ENCODE assay signal across 20 cellular contexts in the genomic region with DNA sequence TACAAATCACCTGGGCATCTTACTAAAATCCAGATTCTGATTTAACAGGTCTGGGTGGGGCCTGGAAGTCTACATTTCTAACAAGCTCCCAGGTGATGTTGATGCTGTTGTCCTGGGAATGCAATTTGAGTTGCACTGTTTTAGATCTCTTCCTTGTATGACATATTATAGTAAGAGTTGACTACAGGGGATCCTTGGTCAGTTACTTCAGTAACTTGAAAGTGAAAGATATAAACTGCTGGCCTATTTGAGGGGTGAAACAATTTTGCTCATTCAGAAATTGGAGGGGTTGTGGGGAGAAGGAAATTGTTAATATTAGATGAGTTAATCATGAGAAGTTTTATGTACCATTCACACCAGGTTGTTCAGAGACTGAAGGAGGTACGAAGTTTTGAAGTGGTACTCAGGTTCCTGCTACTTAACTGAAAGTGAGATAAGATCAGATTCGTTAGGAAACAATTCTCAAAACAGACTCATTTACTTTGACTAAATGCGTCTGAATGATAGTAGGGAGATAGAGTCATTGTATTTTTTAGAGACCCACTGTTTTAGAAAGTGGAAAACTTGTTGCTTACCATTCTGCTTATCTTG. TPM values are rescaled to one million over a fixed set of nuclear protein-coding genes. Genes with fewer than 3 reads are reported as not detected.
DNase-seq lines count a peak whose midpoint lies in the region; ATAC-seq and TF ChIP-seq lines count a peak whose summit lies in the region.
"Had no signal": no experiment of that assay in that cellular context is flagged by ENCODE, and none has a peak within 500 bp of the region (broad histone marks: within the 10 kb centered on the region; RNA-seq: fewer than 3 reads in every experiment).

No MANE protein-coding gene starts in this region.

- H3K36me3 Mint-ChIP-seq in activated CD8-positive, alpha-beta memory T cell treated with anti-CD3 and anti-CD28 coated beads, Interleukin-2, amount 10 ng/mL, durations not matched to agents 7 days and 5 days = peaks cover 29% of the 10 kb centered on the region
- peaks cover 2% of the 10 kb centered on the region for H3K36me3 Mint-ChIP-seq in T-helper 17 cell (ENCODE audit: low read depth)
- H3K36me3 Mint-ChIP-seq in natural killer cell treated with Interleukin-12 subunit alpha and Interleukin-12 subunit beta and Interleukin-15 and Interleukin-18, amount 100 ng/mL, for 72 hours = peaks cover 8% of the 10 kb centered on the region

- H3K9me3 Mint-ChIP-seq in activated CD8-positive, alpha-beta memory T cell treated with anti-CD3 and anti-CD28 coated beads, Interleukin-2, amount 10 ng/mL, durations not matched to agents 7 days and 5 days (ENCODE audit: low read depth) = no peaks in the 10 kb centered on the region
- no peaks in the 10 kb centered on the region for H3K9me3 Mint-ChIP-seq in natural killer cell treated with Interleukin-12 subunit alpha and Interleukin-12 subunit beta and Interleukin-15 and Interleukin-18, amount 100 ng/mL, for 72 hours

- in situ Hi-C loops in GM13976 (cut with MboI; ENCODE audit: low sequenced_read_pairs, unreplicated experiment) = no loop called here

- peak overlapping the region; percentile 89 for H3K27ac Mint-ChIP-seq in activated CD8-positive, alpha-beta memory T cell treated with anti-CD3 and anti-CD28 coated beads, Interleukin-2, amount 10 ng/mL, durations not matched to agents 7 days and 5 days
- H3K27ac Mint-ChIP-seq in T-helper 17 cell = peak overlapping the region; percentile 92
- H3K27ac Mint-ChIP-seq in natural killer cell treated with Interleukin-12 subunit alpha and Interleukin-12 subunit beta and Interleukin-15 and Interleukin-18, amount 100 ng/mL, for 72 hours = peak overlapping the region; percentile 86 to 92

- no peak for TF ChIP-seq CTCF in GM13976 (IDR thresholded peaks at IDR 0.05; ENCODE audit: borderline replicate concordance, control extremely low read depth, extremely low read depth, insufficient read depth, missing control alignments)

- H3K4me1 Mint-ChIP-seq in activated CD8-positive, alpha-beta memory T cell treated with anti-CD3 and anti-CD28 coated beads, Interleukin-2, amount 10 ng/mL, durations not matched to agents 7 days and 5 days = peaks cover 54% of the 10 kb centered on the region
- peaks cover 44% of the 10 kb centered on the region for H3K4me1 Mint-ChIP-seq in T-helper 17 cell
- peaks cover 41 to 64% of the 10 kb centered on the region in 2 donors for H3K4me1 Mint-ChIP-seq in natural killer cell treated with Interleukin-12 subunit alpha and Interleukin-12 subunit beta and Interleukin-15 and Interleukin-18, amount 100 ng/mL, for 72 hours (ENCODE audit: low read depth in 2 of 2)

- H3K4me3 Mint-ChIP-seq in activated CD8-positive, alpha-beta memory T cell treated with anti-CD3 and anti-CD28 coated beads, Interleukin-2, amount 10 ng/mL, durations not matched to agents 7 days and 5 days = peak overlapping the region; percentile 76
- peak overlapping the region; percentile 82 for H3K4me3 Mint-ChIP-seq in T-helper 17 cell
- H3K4me3 Mint-ChIP-seq in natural killer cell treated with Interleukin-12 subunit alpha and Interleukin-12 subunit beta and Interleukin-15 and Interleukin-18, amount 100 ng/mL, for 72 hours = peak overlapping the region; percentile 84

- no peak for DNase-seq in activated CD8-positive, alpha-beta memory T cell treated with anti-CD3 and anti-CD28 coated beads, Interleukin-2, amount 10 ng/mL, durations not matched to agents 7 days and 5 days
- DNase-seq in activated CD8-positive, alpha-beta memory T cell treated with anti-CD3 and anti-CD28 coated beads, Interleukin-2, amount 50 U/mL, for 48 hours = no peak
- DNase-seq in T-helper 17 cell (no peak), GM13976 (ENCODE audit: low spot score) (no peak), amniotic stem cell (lab: John Stamatoyannopoulos, UW) (no peak)
- no peak for DNase-seq in natural killer cell treated with Interleukin-12 subunit alpha and Interleukin-12 subunit beta and Interleukin-15 and Interleukin-18, amount 100 ng/mL, for 72 hours (ENCODE audit: low spot score)
- DNase-seq: erythroblast; GOT3; hypothalamus; NCI-H1105; NCI-H446 treated with DMSO at 0.1 percent for 48 hours; occipital lobe; stimulated activated CD4-positive, alpha-beta T cell treated with anti-CD3 and anti-CD28 coated beads, Interleukin-12 subunit alpha, Interleukin-12 subunit beta, amount 100 ng/mL, for 4 hours had no signal

- CTCF ChIA-PET in activated CD8-positive, alpha-beta memory T cell treated with anti-CD3 and anti-CD28 coated beads, Interleukin-2, amount 10 ng/mL, durations not matched to agents 7 days and 5 days (lab: Charles Lee) = interaction anchor here (0.5 to 0.9 kb wide), 2 partner anchors 13 to 73 kb away, joined by 3 to 4 read pairs; a partner anchor contains a TSS

- peak; percentile 60 for ATAC-seq in activated CD8-positive, alpha-beta memory T cell treated with anti-CD3 and anti-CD28 coated beads, Interleukin-2, amount 10 ng/mL, durations not matched to agents 7 days and 5 days
- ATAC-seq in GM21723 (IDR thresholded peaks at IDR 0.05; ENCODE audit: unreplicated experiment) (peak; percentile 57), T-helper 17 cell (peak; percentile 84), GM19452 (IDR thresholded peaks at IDR 0.05; ENCODE audit: unreplicated experiment) (no peak)
- peak; percentile 21 to 64 for ATAC-seq in natural killer cell treated with Interleukin-12 subunit alpha and Interleukin-12 subunit beta and Interleukin-15 and Interleukin-18, amount 100 ng/mL, for 72 hours
- ATAC-seq: HepG2, Right ventricle myocardium inferior had no signal

- no peaks in the 10 kb centered on the region for H3K9me3 ChIP-seq in T-helper 17 cell (ENCODE audit: control insufficient read depth, low read length, poor library complexity, severe bottlenecking)
- H3K9me3 ChIP-seq: vagina had no signal

- H3K27me3 Mint-ChIP-seq in activated CD8-positive, alpha-beta memory T cell treated with anti-CD3 and anti-CD28 coated beads, Interleukin-2, amount 10 ng/mL, durations not matched to agents 7 days and 5 days = no peaks in the 10 kb centered on the region
- H3K27me3 Mint-ChIP-seq in T-helper 17 cell = no peaks in the 10 kb centered on the region
- peaks cover 0 to 3% of the 10 kb centered on the region in 2 donors for H3K27me3 Mint-ChIP-seq in natural killer cell treated with Interleukin-12 subunit alpha and Interleukin-12 subunit beta and Interleukin-15 and Interleukin-18, amount 100 ng/mL, for 72 hours

RNA-seq across cellular contexts. Expression of a gene that starts 12.5 kb away (rescaled TPM):
- total RNA-seq in activated CD8-positive, alpha-beta memory T cell treated with anti-CD3 and anti-CD28 coated beads, Interleukin-2, amount 10 ng/mL, durations not matched to agents 7 days and 5 days = 10 to 100 TPM; 47.0 to 61.8 TPM
- 10 to 100 TPM; 25.8 to 29.1 TPM for total RNA-seq in T-helper 17 cell
- 10 to 100 TPM; 76.1 to 76.7 TPM for total RNA-seq in natural killer cell treated with Interleukin-12 subunit alpha and Interleukin-12 subunit beta and Interleukin-15 and Interleukin-18, amount 100 ng/mL, for 72 hours
- total RNA-seq: bronchial epithelial cell, HepG2, occipital lobe, Right ventricle myocardium inferior had no signal

RNA-seq across cellular contexts. Expression of a gene that starts 26.4 kb away (rescaled TPM):
- total RNA-seq in activated CD8-positive, alpha-beta memory T cell treated with anti-CD3 and anti-CD28 coated beads, Interleukin-2, amount 10 ng/mL, durations not matched to agents 7 days and 5 days = not detected
- not detected for total RNA-seq in T-helper 17 cell
- total RNA-seq in natural killer cell treated with Interleukin-12 subunit alpha and Interleukin-12 subunit beta and Interleukin-15 and Interleukin-18, amount 100 ng/mL, for 72 hours = 1 to 10 TPM in 1 of 2 donors, not detected in 1; 1.6 TPM
- total RNA-seq: bronchial epithelial cell, HepG2, lung, occipital lobe, Right ventricle myocardium inferior, vagina had no signal
